In genomic region chr18:40063488-40063887, GRCh38 we compare ENCODE assay signal across 8 cellular contexts.
"Had no signal": no experiment of that assay in that cellular context is flagged by ENCODE, and none has a peak within 500 bp of the region (broad histone marks: within the 10 kb centered on the region; RNA-seq: fewer than 3 reads in every experiment).

No MANE protein-coding gene starts in this region.

- H3K4me3 ChIP-seq: GM12878 had no signal

- ATAC-seq: GM12878 had no signal

- DNase-seq: GDM1, GF-D8 had no signal

- FAIRE-seq: G401.6, GM12878, GM12891, GM12892, GM18507, GM19239 had no signal
